Comparison of ENCODE assay signal across 11 cellular contexts in the genomic region with DNA sequence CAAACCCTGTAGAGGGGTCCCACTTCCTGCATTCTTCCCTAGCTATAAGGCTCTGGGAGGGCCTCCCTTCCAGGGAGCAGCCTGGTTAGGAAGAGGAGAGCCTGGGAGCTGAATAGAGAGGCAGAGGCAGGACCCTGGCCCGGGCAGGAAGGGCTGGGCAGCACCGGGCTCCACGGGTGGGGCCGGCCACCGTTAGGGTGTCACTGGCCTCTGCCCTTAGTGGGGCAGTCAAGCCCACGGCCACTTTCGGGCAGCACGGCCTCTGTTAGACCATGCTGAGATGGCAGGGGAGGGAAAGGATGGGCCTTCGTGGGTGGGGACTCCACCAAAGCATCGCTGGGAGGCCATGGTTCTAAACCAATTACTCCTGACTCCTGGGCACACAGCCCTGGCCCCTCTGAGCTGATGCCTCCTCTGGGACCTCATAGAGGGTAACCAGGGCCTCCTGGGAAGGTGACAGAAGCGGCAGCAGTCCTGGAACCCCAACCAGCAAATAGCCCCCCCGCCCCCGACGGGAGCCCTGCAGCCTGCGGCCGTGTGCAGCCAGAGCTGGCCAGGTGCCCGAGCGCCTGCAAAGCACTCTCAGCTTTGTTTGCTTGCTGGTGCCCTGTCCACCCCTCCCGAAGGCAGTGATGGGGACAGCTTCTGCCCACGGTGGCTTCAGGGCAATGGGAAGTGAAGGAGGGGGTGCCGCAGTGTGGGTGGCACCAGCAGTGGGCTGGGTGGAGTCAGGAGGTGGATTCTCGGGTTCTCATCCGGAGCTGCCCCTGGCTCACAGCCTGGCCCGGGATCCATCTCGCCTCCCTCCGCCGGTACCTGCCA. TPM values are rescaled to one million over a fixed set of nuclear protein-coding genes. Genes with fewer than 3 reads are reported as not detected.
DNase-seq lines count a peak whose midpoint lies in the region; ATAC-seq and TF ChIP-seq lines count a peak whose summit lies in the region.
"Had no signal": no experiment of that assay in that cellular context is flagged by ENCODE, and none has a peak within 500 bp of the region (broad histone marks: within the 10 kb centered on the region; RNA-seq: fewer than 3 reads in every experiment).

No MANE protein-coding gene starts in this region.

- H3K9ac ChIP-seq in NT2/D1 (ENCODE audit: insufficient read length, low read depth): peak overlapping the region; percentile 17

- intact Hi-C loops in heart right ventricle (cut with DNase I): no loop called here
- intact Hi-C loops in sigmoid colon (cut with DNase I): loop anchor here (5.0 kb wide), 1 partner anchor 121 kb away; no protein-coding TSS in a partner anchor

- peaks cover 18% of the 10 kb centered on the region for H3K4me1 ChIP-seq in NT2/D1 (ENCODE audit: insufficient read depth, insufficient read length)
- peaks cover 9 to 46% (median 13%) of the 10 kb centered on the region in 9 donors for H3K4me1 ChIP-seq in heart right ventricle
- peaks cover 0 to 37% (median 24%) of the 10 kb centered on the region in 4 donors for H3K4me1 ChIP-seq in sigmoid colon

- no peak overlapping the region for H3K4me3 ChIP-seq in NT2/D1 (ENCODE audit: insufficient read length, low read depth)
- H3K4me3 ChIP-seq in heart right ventricle: no peak overlapping the region
- peak overlapping the region in 1 of 4 donors; percentile 2 for H3K4me3 ChIP-seq in sigmoid colon
- H3K4me3 ChIP-seq: uterus had no signal

- no peak for TF ChIP-seq POLR2A in sigmoid colon (IDR thresholded peaks at IDR 0.05)

- TF ChIP-seq EP300 in sigmoid colon (IDR thresholded peaks at IDR 0.05): no peak

- H3K36me3 ChIP-seq in NT2/D1 (ENCODE audit: insufficient read depth, insufficient read length, low read length) (no peaks in the 10 kb centered on the region), heart right ventricle (no peaks in the 10 kb centered on the region), sigmoid colon (no peaks in the 10 kb centered on the region)
- H3K36me3 ChIP-seq: uterus had no signal

- H3K27ac ChIP-seq in heart right ventricle (peak overlapping the region in 7 of 10 donors; percentile 14 to 78 (median 29)), sigmoid colon (peak overlapping the region; percentile 55 to 75 (median 70))
- H3K27ac ChIP-seq: uterus had no signal

- ATAC-seq in heart right ventricle: peak in 7 of 8 donors; percentile 12 to 71 (median 60)
- no peak for ATAC-seq in GM18498 (IDR thresholded peaks at IDR 0.05; ENCODE audit: unreplicated experiment)
- no peak for ATAC-seq in HG03097 (IDR thresholded peaks at IDR 0.05; ENCODE audit: low FRiP score, unreplicated experiment)

- H3K9me3 ChIP-seq in NT2/D1 (ENCODE audit: insufficient read depth, low read length) (no peaks in the 10 kb centered on the region), heart right ventricle (no peaks in the 10 kb centered on the region), sigmoid colon (no peaks in the 10 kb centered on the region)
- H3K9me3 ChIP-seq: uterus had no signal

- DNase-seq in DMS53 treated with DMSO at 0.1 percent for 48 hours (lab: John Stamatoyannopoulos, UW; ENCODE audit: unreplicated experiment): peak; percentile 19
- no peak for DNase-seq in NT2/D1 (ENCODE audit: low read depth, low spot score)
- peak in 1 of 2 donors; percentile 56 for DNase-seq in heart right ventricle
- DNase-seq in sigmoid colon: no peak
- DNase-seq in NK-92 (lab: John Stamatoyannopoulos, UW; ENCODE audit: unreplicated experiment): no peak
- no peak for DNase-seq in NCI-H128 (lab: John Stamatoyannopoulos, UW; ENCODE audit: unreplicated experiment)
- DNase-seq: activated CD4-positive, alpha-beta T cell treated with anti-CD3 and anti-CD28 coated beads for 48 hours; DND-41 had no signal

- TF ChIP-seq CTCF in heart right ventricle (IDR thresholded peaks at IDR 0.05): no peak
- no peak for TF ChIP-seq CTCF in sigmoid colon (IDR thresholded peaks at IDR 0.05)

- 70 to 71% methylated on average over 27 of the region's 27 CpGs for WGBS in heart right ventricle, 2 donors
- 26 to 80% methylated on average over 27 of the region's 27 CpGs for WGBS in sigmoid colon, 2 donors

- no peaks in the 10 kb centered on the region for H3K27me3 ChIP-seq in NT2/D1 (ENCODE audit: insufficient read depth, insufficient read length)
- H3K27me3 ChIP-seq in heart right ventricle: no peaks in the 10 kb centered on the region
- H3K27me3 ChIP-seq in sigmoid colon: no peaks in the 10 kb centered on the region
- H3K27me3 ChIP-seq: uterus had no signal

RNA-seq across cellular contexts. Expression of a gene that starts 16.3 kb away (rescaled TPM):
- total RNA-seq in heart right ventricle: 10 to 100 TPM; 15.8 to 49.2 (median 22.8) TPM
- 10 to 100 TPM; 31.8 to 46.4 TPM for polyA plus RNA-seq in heart right ventricle
- total RNA-seq in sigmoid colon: 10 to 100 TPM; 27.7 to 46.0 (median 34.2) TPM
- 100 to 1,000 TPM in 2 of 3 donors, 10 to 100 TPM in 1; 67.9 to 115 (median 110) TPM for polyA plus RNA-seq in sigmoid colon

Comparison
In these comparisons a context has a peak if more than half of its experiments do, and no peak if none do; other contexts are left out.
1. ATAC-seq: peak in heart right ventricle (7 of 8); none in GM18498 (single experiment) and HG03097 (single experiment).